Comparison of ENCODE assay signal across 1 cellular context in genomic region chr11:94803491-94803890, GRCh38.
TF ChIP-seq lines count a peak whose summit lies in the region.

No MANE protein-coding gene starts in this region.

TF ChIP-seq in HEK293, 187 proteins besides CTCF, POLR2A, EP300 and RAD21:
- 0 out of 2 replicates have a peak, but pooled peaks have one; percentile 1 for TF ChIP-seq ZFP37 (tag by site-specific recombination; IDR thresholded peaks at IDR 0.05)
- TF ChIP-seq ZNF2 (tag by site-specific recombination; IDR thresholded peaks at IDR 0.05) = no peak
